Comparison of ENCODE assay signal across 24 cellular contexts in the genomic region with DNA sequence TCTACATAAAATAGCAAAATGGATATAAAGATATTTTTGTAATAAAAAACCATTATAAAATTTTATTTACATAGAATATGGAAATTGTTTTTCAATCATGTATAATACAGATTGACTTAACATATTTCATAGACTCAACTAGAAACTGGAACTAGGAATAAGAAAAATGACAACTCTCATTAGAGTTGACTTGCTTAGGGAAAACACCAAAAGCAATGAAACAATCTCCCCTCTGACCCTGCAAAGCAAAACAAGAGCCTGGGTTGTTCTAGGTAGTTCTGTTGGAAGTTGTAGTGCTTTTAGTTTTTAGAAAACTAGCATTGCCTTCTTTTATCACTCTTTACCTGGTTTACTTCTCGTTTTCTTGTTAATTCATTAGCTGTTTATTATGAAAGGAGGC.
"Had no signal": no experiment of that assay in that cellular context is flagged by ENCODE, and none has a peak within 500 bp of the region (broad histone marks: within the 10 kb centered on the region; RNA-seq: fewer than 3 reads in every experiment).

No MANE protein-coding gene starts in this region.

- H3K9me3 ChIP-seq: breast epithelium, gastroesophageal sphincter, thoracic aorta, upper lobe of right lung had no signal

- ATAC-seq: activated T-cell treated with anti-CD3 and anti-CD28 coated beads, Interleukin-2, amount 50 U/mL, for 72 hours; gastroesophageal sphincter; left ventricle myocardium superior; naive thymus-derived CD8-positive, alpha-beta T cell; sciatic nerve; stimulated activated naive B cell treated with anti-CD40 and anti-IgM and Interleukin-4, amounts not matched to agents 10 μg/mL and 1 μg/mL and 100 μg/mL, for 72 hours; upper lobe of right lung; WTC11 had no signal

- H3K27ac ChIP-seq: breast epithelium, coronary artery, epithelial cell of prostate, gastroesophageal sphincter, neural progenitor cell, thoracic aorta, upper lobe of right lung had no signal

- FAIRE-seq: small intestine had no signal

- H3K27me3 ChIP-seq: breast epithelium, gastroesophageal sphincter, neural progenitor cell, upper lobe of right lung had no signal

- H3K4me1 ChIP-seq: breast epithelium, gastroesophageal sphincter, neural progenitor cell, upper lobe of right lung had no signal

- H3K4me3 ChIP-seq: breast epithelium, coronary artery, gastroesophageal sphincter, neural progenitor cell, thoracic aorta, upper lobe of right lung had no signal

- H3K36me3 ChIP-seq: breast epithelium had no signal

- H3K9me3 Mint-ChIP-seq: activated naive CD4-positive, alpha-beta T cell treated with anti-CD3 and anti-CD28 coated beads for 36 hours; activated naive CD8-positive, alpha-beta T cell treated with anti-CD3 and anti-CD28 coated beads, Interleukin-2, amount 10 ng/mL, durations not matched to agents 7 days and 5 days; activated T-cell treated with anti-CD3 and anti-CD28 coated beads, Interleukin-2, amount 50 U/mL, for 72 hours; mesothelial cell of epicardium; naive thymus-derived CD8-positive, alpha-beta T cell; neural progenitor cell; stimulated activated naive B cell treated with anti-CD40 and anti-IgM and Interleukin-4, amounts not matched to agents 10 μg/mL and 1 μg/mL and 100 μg/mL, for 72 hours; WTC11 had no signal

- H3K4me3 Mint-ChIP-seq: activated naive CD4-positive, alpha-beta T cell treated with anti-CD3 and anti-CD28 coated beads for 36 hours; activated naive CD8-positive, alpha-beta T cell treated with anti-CD3 and anti-CD28 coated beads, Interleukin-2, amount 10 ng/mL, durations not matched to agents 7 days and 5 days; mesothelial cell of epicardium; naive thymus-derived CD8-positive, alpha-beta T cell; neural progenitor cell; stimulated activated naive B cell treated with anti-CD40 and anti-IgM and Interleukin-4, amounts not matched to agents 10 μg/mL and 1 μg/mL and 100 μg/mL, for 72 hours; WTC11 had no signal

- H3K27ac Mint-ChIP-seq: activated naive CD4-positive, alpha-beta T cell treated with anti-CD3 and anti-CD28 coated beads for 36 hours; activated naive CD8-positive, alpha-beta T cell treated with anti-CD3 and anti-CD28 coated beads, Interleukin-2, amount 10 ng/mL, durations not matched to agents 7 days and 5 days; activated T-cell treated with anti-CD3 and anti-CD28 coated beads, Interleukin-2, amount 50 U/mL, for 72 hours; mesothelial cell of epicardium; naive thymus-derived CD8-positive, alpha-beta T cell; neural progenitor cell; stimulated activated naive B cell treated with anti-CD40 and anti-IgM and Interleukin-4, amounts not matched to agents 10 μg/mL and 1 μg/mL and 100 μg/mL, for 72 hours; WTC11 had no signal

- H3K4me1 Mint-ChIP-seq: activated naive CD8-positive, alpha-beta T cell treated with anti-CD3 and anti-CD28 coated beads, Interleukin-2, amount 10 ng/mL, durations not matched to agents 7 days and 5 days; mesothelial cell of epicardium; neural progenitor cell; WTC11 had no signal

- H3K27me3 Mint-ChIP-seq: activated naive CD8-positive, alpha-beta T cell treated with anti-CD3 and anti-CD28 coated beads, Interleukin-2, amount 10 ng/mL, durations not matched to agents 7 days and 5 days; naive thymus-derived CD8-positive, alpha-beta T cell; stimulated activated naive B cell treated with anti-CD40 and anti-IgM and Interleukin-4, amounts not matched to agents 10 μg/mL and 1 μg/mL and 100 μg/mL, for 72 hours had no signal

- DNase-seq: activated effector memory CD4-positive, alpha-beta T cell treated with Interleukin-2 at 50 U/mL for 16 hours; activated naive CD4-positive, alpha-beta T cell treated with anti-CD3 and anti-CD28 coated beads for 36 hours; activated naive CD8-positive, alpha-beta T cell treated with anti-CD3 and anti-CD28 coated beads, Interleukin-2, amount 10 ng/mL, durations not matched to agents 7 days and 5 days; activated T-cell treated with anti-CD3 and anti-CD28 coated beads, Interleukin-2, amount 50 U/mL, for 72 hours; amniotic stem cell; head of caudate nucleus; hypothalamus; left ventricle myocardium superior; mammary epithelial cell; naive thymus-derived CD8-positive, alpha-beta T cell; posterior cingulate gyrus; small intestine; stimulated activated CD4-positive, alpha-beta T cell treated with anti-CD3 and anti-CD28 coated beads, Interleukin-15, amount 100 ng/mL, for 24 hours; stimulated activated naive B cell treated with anti-CD40 and anti-IgM and Interleukin-4, amounts not matched to agents 10 μg/mL and 1 μg/mL and 100 μg/mL, for 72 hours; upper lobe of right lung had no signal
